Comparison of ENCODE assay signal across 26 cellular contexts in the genomic region with DNA sequence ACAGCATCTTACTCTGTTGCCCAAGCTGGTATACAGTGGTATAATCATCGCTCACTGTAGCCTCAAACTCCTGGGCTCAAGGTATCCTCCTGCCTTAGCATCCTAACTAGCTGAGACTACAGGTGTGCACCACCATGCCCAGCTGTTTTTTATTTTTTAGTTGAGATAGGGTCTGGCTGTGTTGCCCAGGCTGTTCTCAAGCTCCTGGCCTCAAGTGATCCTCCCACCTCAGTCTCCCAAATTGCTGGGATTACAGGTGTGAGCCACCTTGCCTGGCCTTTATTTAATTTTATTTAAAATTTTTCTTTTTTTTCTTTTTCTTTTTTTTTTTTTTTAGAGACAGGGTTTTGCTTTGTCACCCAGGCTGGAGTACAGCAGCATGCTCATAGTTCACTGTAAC. TPM values are rescaled to one million over a fixed set of nuclear protein-coding genes. Genes with fewer than 3 reads are reported as not detected.
DNase-seq lines count a peak whose midpoint lies in the region; ATAC-seq and TF ChIP-seq lines count a peak whose summit lies in the region.
"Had no signal": no experiment of that assay in that cellular context is flagged by ENCODE, and none has a peak within 500 bp of the region (broad histone marks: within the 10 kb centered on the region; RNA-seq: fewer than 3 reads in every experiment).

No MANE protein-coding gene starts in this region.

- H3K27me3 ChIP-seq in ascending aorta, result no peaks in the 10 kb centered on the region
- no peaks in the 10 kb centered on the region for H3K27me3 ChIP-seq in naive thymus-derived CD4-positive, alpha-beta T cell (ENCODE audit: control insufficient read depth in 2 of 2, insufficient read depth in 2 of 2, low read length in 2 of 2)
- no peaks in the 10 kb centered on the region for H3K27me3 ChIP-seq in stomach
- H3K27me3 ChIP-seq: BLaER1 treated with 17β-estradiol and CSF1 and Interleukin-3, amounts not matched to agents 10 nM and 100 nM; esophagus squamous epithelium; spleen had no signal

- DNase-seq in stimulated activated naive CD8-positive, alpha-beta T cell treated with anti-CD3 and anti-CD28 coated beads, Interleukin-15, Interleukin-2, amounts not matched to agents 100 U/mL and 50 U/mL, for 24 hours, result no peak
- DNase-seq in ascending aorta (ENCODE audit: low spot score in 2 of 2) (no peak), stomach (no peak), foreskin fibroblast (no peak), hippocampal formation (lab: John Stamatoyannopoulos, UW) (no peak), GM10266 (ENCODE audit: extremely low spot score) (no peak)
- DNase-seq in naive thymus-derived CD4-positive, alpha-beta T cell, result no peak
- DNase-seq: activated CD4-positive, alpha-beta T cell treated with anti-CD3 and anti-CD28 coated beads, Interleukin-2, amount 50 U/mL, for 4 hours; activated CD8-positive, alpha-beta memory T cell treated with anti-CD3 and anti-CD28 coated beads, Interleukin-2, amount 50 U/mL, for 4 hours; activated naive CD8-positive, alpha-beta T cell treated with anti-CD3 and anti-CD28 coated beads, Interleukin-2, amount 10 ng/mL, durations not matched to agents 7 days and 5 days; esophagus squamous epithelium; NCI-H1048; NCI-H187; NCI-H2171 treated with DMSO at 0.1 percent for 48 hours; NCI-H524 treated with DMSO at 0.1 percent for 48 hours; retina; spleen; stimulated activated CD4-positive, alpha-beta T cell treated with anti-CD3 and anti-CD28 coated beads, Interleukin-2, amount 100 ng/mL, for 48 hours; stimulated activated naive B cell treated with anti-CD40 and anti-IgM and Interleukin-4, amounts not matched to agents 10 μg/mL and 1 μg/mL and 100 μg/mL, for 72 hours had no signal

- H3K4me3 ChIP-seq in ascending aorta (no peak overlapping the region), stomach (no peak overlapping the region), foreskin fibroblast (ENCODE audit: low read depth in 1 of 2, low read length in 2 of 2) (no peak overlapping the region)
- H3K4me3 ChIP-seq in naive thymus-derived CD4-positive, alpha-beta T cell (ENCODE audit: low read length), result no peak overlapping the region
- H3K4me3 ChIP-seq: BLaER1 treated with 17β-estradiol and CSF1 and Interleukin-3, amounts not matched to agents 10 nM and 100 nM; esophagus squamous epithelium; HAP-1; spleen had no signal

- no peak for TF ChIP-seq EP300 in stomach (IDR thresholded peaks at IDR 0.05)

- peaks cover 62% of the 10 kb centered on the region for H3K4me1 Mint-ChIP-seq in stimulated activated naive CD8-positive, alpha-beta T cell treated with anti-CD3 and anti-CD28 coated beads, Interleukin-15, Interleukin-2, amounts not matched to agents 100 ng/mL and 50 ng/mL, for 24 hours (ENCODE audit: low read depth)
- H3K4me1 Mint-ChIP-seq in naive thymus-derived CD4-positive, alpha-beta T cell, result peaks cover 52 to 83% (median 71%) of the 10 kb centered on the region in 7 donors

- no peaks in the 10 kb centered on the region for H3K27me3 Mint-ChIP-seq in stimulated activated naive CD8-positive, alpha-beta T cell treated with anti-CD3 and anti-CD28 coated beads, Interleukin-15, Interleukin-2, amounts not matched to agents 100 ng/mL and 50 ng/mL, for 24 hours
- no peaks in the 10 kb centered on the region for H3K27me3 Mint-ChIP-seq in naive thymus-derived CD4-positive, alpha-beta T cell
- H3K27me3 Mint-ChIP-seq: activated naive CD8-positive, alpha-beta T cell treated with anti-CD3 and anti-CD28 coated beads, Interleukin-2, amount 10 ng/mL, durations not matched to agents 7 days and 5 days; brain; memory B cell; stimulated activated naive B cell treated with anti-CD40 and anti-IgM and Interleukin-4, amounts not matched to agents 10 μg/mL and 1 μg/mL and 100 μg/mL, for 72 hours had no signal

- CTCF ChIA-PET in naive thymus-derived CD4-positive, alpha-beta T cell (lab: Charles Lee), result interaction anchor here (1.3 to 2.5 kb wide), 2 partner anchors 15 to 23 kb away, joined by 8 to 10 read pairs; a partner anchor contains a TSS

- H3K36me3 Mint-ChIP-seq in stimulated activated naive CD8-positive, alpha-beta T cell treated with anti-CD3 and anti-CD28 coated beads, Interleukin-15, Interleukin-2, amounts not matched to agents 100 ng/mL and 50 ng/mL, for 24 hours (ENCODE audit: low read depth), result peaks cover 52% of the 10 kb centered on the region
- H3K36me3 Mint-ChIP-seq in naive thymus-derived CD4-positive, alpha-beta T cell, result peaks cover 10 to 35% (median 13%) of the 10 kb centered on the region in 5 donors
- H3K36me3 Mint-ChIP-seq: WTC11 had no signal

- POLR2A ChIA-PET in naive thymus-derived CD4-positive, alpha-beta T cell (lab: Charles Lee), result interaction anchor here (6.5 to 12.8 kb wide), 2 partner anchors 12 to 23 kb away, joined by 68 to 272 read pairs; a partner anchor contains a TSS

- H3K9me3 ChIP-seq in ascending aorta (no peaks in the 10 kb centered on the region), stomach (no peaks in the 10 kb centered on the region)
- no peaks in the 10 kb centered on the region for H3K9me3 ChIP-seq in naive thymus-derived CD4-positive, alpha-beta T cell (ENCODE audit: control insufficient read depth in 2 of 3, low read length in 3 of 3)
- H3K9me3 ChIP-seq: BLaER1 treated with 17β-estradiol and CSF1 and Interleukin-3, amounts not matched to agents 10 nM and 100 nM; esophagus squamous epithelium; HAP-1; spleen had no signal

- 57 to 100% (median 100%) methylated on average over 1 of the region's 1 CpG for WGBS in stomach, 5 donors

- intact Hi-C loops in ascending aorta (cut with DNase I), result no loop called here
- intact Hi-C loops in naive thymus-derived CD4-positive, alpha-beta T cell (cut with micrococcal nuclease), result no loop called here
- intact Hi-C loops in stomach (cut with DNase I; ENCODE audit: low total_unique reads), result no loop called here

- no peak for TF ChIP-seq CTCF in ascending aorta (IDR thresholded peaks at IDR 0.05)
- TF ChIP-seq CTCF in stomach (IDR thresholded peaks at IDR 0.05), result no peak
- no peak for TF ChIP-seq CTCF in foreskin fibroblast (IDR thresholded peaks at IDR 0.05; ENCODE audit: low read depth, low read length)
- no peak for TF ChIP-seq CTCF in GM10266 (IDR thresholded peaks at IDR 0.05; ENCODE audit: control insufficient read depth, insufficient read depth, low read depth, missing control alignments)

- H3K27ac ChIP-seq in ascending aorta, result peak overlapping the region; percentile 44 to 50
- H3K27ac ChIP-seq in naive thymus-derived CD4-positive, alpha-beta T cell (ENCODE audit: low read depth, low read length), result peak overlapping the region; percentile 26
- peak overlapping the region in 2 of 5 donors; percentile 55 to 98 for H3K27ac ChIP-seq in stomach
- H3K27ac ChIP-seq: HL-60 had no signal

- no peaks in the 10 kb centered on the region for H3K9me3 Mint-ChIP-seq in stimulated activated naive CD8-positive, alpha-beta T cell treated with anti-CD3 and anti-CD28 coated beads, Interleukin-15, Interleukin-2, amounts not matched to agents 100 ng/mL and 50 ng/mL, for 24 hours
- peaks cover 0 to 3% (median 0%) of the 10 kb centered on the region in 11 donors for H3K9me3 Mint-ChIP-seq in naive thymus-derived CD4-positive, alpha-beta T cell
- H3K9me3 Mint-ChIP-seq: activated naive CD8-positive, alpha-beta T cell treated with anti-CD3 and anti-CD28 coated beads, Interleukin-2, amount 10 ng/mL, durations not matched to agents 7 days and 5 days; brain; memory B cell; stimulated activated naive B cell treated with anti-CD40 and anti-IgM and Interleukin-4, amounts not matched to agents 10 μg/mL and 1 μg/mL and 100 μg/mL, for 72 hours; WTC11 had no signal

- H3K4me1 ChIP-seq in ascending aorta, result peaks cover 15 to 32% of the 10 kb centered on the region in 2 donors
- peaks cover 37 to 38% of the 10 kb centered on the region in 2 donors for H3K4me1 ChIP-seq in naive thymus-derived CD4-positive, alpha-beta T cell (ENCODE audit: control insufficient read depth in 2 of 2, insufficient read depth in 2 of 2, low read length in 2 of 2)
- H3K4me1 ChIP-seq in stomach, result peaks cover 35 to 99% (median 67%) of the 10 kb centered on the region in 4 donors

- peaks cover 0 to 6% of the 10 kb centered on the region in 2 donors for H3K36me3 ChIP-seq in ascending aorta
- H3K36me3 ChIP-seq in naive thymus-derived CD4-positive, alpha-beta T cell (ENCODE audit: control insufficient read depth in 2 of 3, insufficient read depth in 3 of 3, low read length in 3 of 3), result peaks cover 0 to 21% (median under 1%) of the 10 kb centered on the region in 3 experiments
- peaks cover 0 to 21% (median 9%) of the 10 kb centered on the region in 4 donors for H3K36me3 ChIP-seq in stomach

- peak overlapping the region; percentile 80 for H3K27ac Mint-ChIP-seq in stimulated activated naive CD8-positive, alpha-beta T cell treated with anti-CD3 and anti-CD28 coated beads, Interleukin-15, Interleukin-2, amounts not matched to agents 100 ng/mL and 50 ng/mL, for 24 hours
- peak overlapping the region in 7 of 9 donors; percentile 38 to 92 (median 67) for H3K27ac Mint-ChIP-seq in naive thymus-derived CD4-positive, alpha-beta T cell
- H3K27ac Mint-ChIP-seq: memory B cell, WTC11 had no signal

- no peak overlapping the region for H3K4me3 Mint-ChIP-seq in stimulated activated naive CD8-positive, alpha-beta T cell treated with anti-CD3 and anti-CD28 coated beads, Interleukin-15, Interleukin-2, amounts not matched to agents 100 ng/mL and 50 ng/mL, for 24 hours
- H3K4me3 Mint-ChIP-seq in naive thymus-derived CD4-positive, alpha-beta T cell, result peak overlapping the region in 2 of 10 donors; percentile 14 to 54
- H3K4me3 Mint-ChIP-seq: activated naive CD8-positive, alpha-beta T cell treated with anti-CD3 and anti-CD28 coated beads, Interleukin-2, amount 10 ng/mL, durations not matched to agents 7 days and 5 days; brain; memory B cell; stimulated activated naive B cell treated with anti-CD40 and anti-IgM and Interleukin-4, amounts not matched to agents 10 μg/mL and 1 μg/mL and 100 μg/mL, for 72 hours; WTC11 had no signal

- no peak for TF ChIP-seq POLR2A in stomach (IDR thresholded peaks at IDR 0.05)

- ATAC-seq in stimulated activated naive CD8-positive, alpha-beta T cell treated with anti-CD3 and anti-CD28 coated beads, Interleukin-15, Interleukin-2, amounts not matched to agents 100 U/mL and 50 U/mL, for 24 hours, result no peak
- no peak for ATAC-seq in naive thymus-derived CD4-positive, alpha-beta T cell
- ATAC-seq: stimulated activated naive B cell treated with anti-CD40 and anti-IgM and Interleukin-4, amounts not matched to agents 10 μg/mL and 1 μg/mL and 100 μg/mL, for 72 hours; WTC11 had no signal

RNA-seq across cellular contexts. Expression of a gene that starts 9.2 kb away (rescaled TPM):
- total RNA-seq in ascending aorta (209 TPM), stomach (100 to 1,000 TPM in 2 of 5 donors, 10 to 100 TPM in 3; 14.6 to 164 (median 40.3) TPM)
- total RNA-seq in naive thymus-derived CD4-positive, alpha-beta T cell, result 100 to 1,000 TPM; 156 to 257 (median 235) TPM
- polyA plus RNA-seq in naive thymus-derived CD4-positive, alpha-beta T cell, result 10 to 100 TPM; 15.2 to 55.0 TPM
- polyA plus RNA-seq in stomach, result 10 to 100 TPM; 36.7 to 42.8 (median 42.4) TPM

RNA-seq across cellular contexts. Expression of a gene that starts 15.9 kb away (rescaled TPM):
- 52.0 TPM for total RNA-seq in ascending aorta
- total RNA-seq in naive thymus-derived CD4-positive, alpha-beta T cell, result 10 to 100 TPM; 32.1 to 60.5 (median 47.2) TPM
- polyA plus RNA-seq in naive thymus-derived CD4-positive, alpha-beta T cell, result 100 to 1,000 TPM in 1 of 2 donors, 10 to 100 TPM in 1; 98.6 to 110 TPM
- 10 to 100 TPM in 4 of 5 donors, 1 to 10 TPM in 1; 8.9 to 63.9 (median 19.8) TPM for total RNA-seq in stomach
- polyA plus RNA-seq in stomach, result 10 to 100 TPM; 61.1 to 64.0 (median 62.8) TPM

RNA-seq across cellular contexts. Expression of a gene that starts 40.1 kb away (rescaled TPM):
- total RNA-seq in ascending aorta (41.7 TPM), stomach (10 to 100 TPM in 1 of 5 donors, 1 to 10 TPM in 4; 3.5 to 19.2 (median 5.5) TPM)
- total RNA-seq in naive thymus-derived CD4-positive, alpha-beta T cell, result 1 to 10 TPM in 1 of 5 experiments, under 1 TPM in 3, not detected in 1; 0.05 to 2.5 (median 0.20) TPM
- polyA plus RNA-seq in naive thymus-derived CD4-positive, alpha-beta T cell, result not detected
- polyA plus RNA-seq in stomach, result 1 to 10 TPM in 2 of 3 donors, under 1 TPM in 1; 0.92 to 5.0 (median 2.0) TPM

RNA-seq across cellular contexts. Expression of a gene that starts 59.1 kb away (rescaled TPM):
- 39.5 TPM for total RNA-seq in ascending aorta
- 100 to 1,000 TPM in 3 of 5 experiments, 10 to 100 TPM in 2; 62.1 to 138 (median 122) TPM for total RNA-seq in naive thymus-derived CD4-positive, alpha-beta T cell
- polyA plus RNA-seq in naive thymus-derived CD4-positive, alpha-beta T cell, result 100 to 1,000 TPM in 1 of 2 donors, 10 to 100 TPM in 1; 99.7 to 112 TPM
- total RNA-seq in stomach, result 10 to 100 TPM; 26.4 to 97.9 (median 61.3) TPM
- polyA plus RNA-seq in stomach, result 10 to 100 TPM; 22.2 to 28.0 (median 26.9) TPM
